ENCODE assay signal across 18 cellular contexts in genomic region chr10:70773461-70773860, GRCh38. TPM values are rescaled to one million over a fixed set of nuclear protein-coding genes. Genes with fewer than 3 reads are reported as not detected.
DNase-seq lines count a peak whose midpoint lies in the region; ATAC-seq and TF ChIP-seq lines count a peak whose summit lies in the region.
"Had no signal": no experiment of that assay in that cellular context is flagged by ENCODE, and none has a peak within 500 bp of the region (broad histone marks: within the 10 kb centered on the region; RNA-seq: fewer than 3 reads in every experiment).

No MANE protein-coding gene starts in this region.

- H3K27me3 Mint-ChIP-seq in natural killer cell (ENCODE audit: low read depth in 2 of 2) (no peaks in the 10 kb centered on the region), neural progenitor cell (ENCODE audit: insufficient read depth, low read depth) (peaks cover 10% of the 10 kb centered on the region), immature natural killer cell (ENCODE audit: low read depth in 3 of 3) (peaks cover 2 to 5% (median 2%) of the 10 kb centered on the region in 3 donors), osteocyte (ENCODE audit: unreplicated experiment) (peaks cover 13% of the 10 kb centered on the region)
- H3K27me3 Mint-ChIP-seq: CD8-positive, alpha-beta memory T cell; IgD-negative memory B cell had no signal

- H3K4me1 ChIP-seq in right atrium auricular region (no peaks in the 10 kb centered on the region), neural progenitor cell (no peaks in the 10 kb centered on the region)
- H3K4me1 ChIP-seq: BE2C had no signal

- H3K36me3 Mint-ChIP-seq in natural killer cell = no peaks in the 10 kb centered on the region
- no peaks in the 10 kb centered on the region for H3K36me3 Mint-ChIP-seq in neural progenitor cell
- no peaks in the 10 kb centered on the region for H3K36me3 Mint-ChIP-seq in immature natural killer cell
- no peaks in the 10 kb centered on the region for H3K36me3 Mint-ChIP-seq in osteocyte (ENCODE audit: unreplicated experiment)
- H3K36me3 Mint-ChIP-seq: CD4-positive, CD25-positive, alpha-beta regulatory T cell; CD8-positive, alpha-beta memory T cell; IgD-negative memory B cell had no signal

- peaks cover 0 to 4% of the 10 kb centered on the region in 2 donors for H3K4me1 Mint-ChIP-seq in natural killer cell
- H3K4me1 Mint-ChIP-seq in neural progenitor cell = peaks cover 2% of the 10 kb centered on the region
- no peaks in the 10 kb centered on the region for H3K4me1 Mint-ChIP-seq in immature natural killer cell
- H3K4me1 Mint-ChIP-seq in osteocyte (ENCODE audit: unreplicated experiment) = no peaks in the 10 kb centered on the region
- H3K4me1 Mint-ChIP-seq: CD4-positive, CD25-positive, alpha-beta regulatory T cell; CD8-positive, alpha-beta memory T cell; IgD-negative memory B cell had no signal

- no peak overlapping the region for H3K27ac ChIP-seq in right atrium auricular region
- no peak overlapping the region for H3K27ac ChIP-seq in neural progenitor cell

- H3K9ac ChIP-seq in neural progenitor cell = no peak overlapping the region

- no peaks in the 10 kb centered on the region for H3K79me2 ChIP-seq in neural progenitor cell (ENCODE audit: low read depth)

- H3K4me3 ChIP-seq in right atrium auricular region (no peak overlapping the region), neural progenitor cell (no peak overlapping the region)
- H3K4me3 ChIP-seq: GM23338 had no signal

- no peaks in the 10 kb centered on the region for H4K20me1 ChIP-seq in neural progenitor cell (ENCODE audit: low read depth)

- CTCF ChIA-PET in HEK293T (lab: Yijun Ruan, JAX) = no interaction called here

- POLR2A ChIA-PET in HEK293T (lab: Yijun Ruan, JAX) = no interaction called here

- TF ChIP-seq CTCF in right atrium auricular region (IDR thresholded peaks at IDR 0.05) (no peak), natural killer cell (IDR thresholded peaks at IDR 0.05) (no peak), neural progenitor cell (IDR thresholded peaks at IDR 0.05) (no peak), osteocyte (IDR thresholded peaks at IDR 0.05) (no peak)

- intact Hi-C loops in cardiac septum (cut with DNase I) = no loop called here
- intact Hi-C loops in natural killer cell (cut with micrococcal nuclease) = no loop called here

- no peaks in the 10 kb centered on the region for H3K9me3 Mint-ChIP-seq in natural killer cell
- no peaks in the 10 kb centered on the region for H3K9me3 Mint-ChIP-seq in neural progenitor cell
- no peaks in the 10 kb centered on the region for H3K9me3 Mint-ChIP-seq in immature natural killer cell
- H3K9me3 Mint-ChIP-seq in osteocyte (ENCODE audit: unreplicated experiment) = no peaks in the 10 kb centered on the region
- H3K9me3 Mint-ChIP-seq: CD4-positive, CD25-positive, alpha-beta regulatory T cell; CD8-positive, alpha-beta memory T cell; GM23338; IgD-negative memory B cell had no signal

- H3K4me3 Mint-ChIP-seq in natural killer cell = no peak overlapping the region
- no peak overlapping the region for H3K4me3 Mint-ChIP-seq in neural progenitor cell
- H3K4me3 Mint-ChIP-seq in immature natural killer cell = no peak overlapping the region
- no peak overlapping the region for H3K4me3 Mint-ChIP-seq in osteocyte (ENCODE audit: unreplicated experiment)
- H3K4me3 Mint-ChIP-seq: CD4-positive, CD25-positive, alpha-beta regulatory T cell; CD8-positive, alpha-beta memory T cell; GM23338; IgD-negative memory B cell had no signal

- no peaks in the 10 kb centered on the region for H3F3A ChIP-seq in neural progenitor cell (ENCODE audit: low read depth)

- no peak overlapping the region for H3K4me2 ChIP-seq in neural progenitor cell
- H3K4me2 ChIP-seq: GM23338 had no signal

- H3K9me3 ChIP-seq in right atrium auricular region (no peaks in the 10 kb centered on the region), neural progenitor cell (ENCODE audit: low read depth) (no peaks in the 10 kb centered on the region)
- H3K9me3 ChIP-seq: BE2C had no signal

- H2AFZ ChIP-seq in neural progenitor cell (replicated peaks) = no peak overlapping the region
- H2AFZ ChIP-seq: GM23338 had no signal

- DNase-seq in cardiac septum (ENCODE audit: low spot score) (peak; percentile 27), right atrium auricular region (ENCODE audit: low spot score) (no peak), natural killer cell (peak; percentile 4), neural progenitor cell (ENCODE audit: low spot score) (no peak), immature natural killer cell (no peak), osteocyte (ENCODE audit: extremely low spot score, unreplicated experiment) (no peak), HEK293T (ENCODE audit: extremely low spot score) (no peak)
- DNase-seq: ACHN; BE2C; C1 segment of cervical spinal cord; CD4-positive, CD25-positive, alpha-beta regulatory T cell; CD8-positive, alpha-beta memory T cell; COR-L47; DMS 273 treated with DMSO at 0.1 percent for 48 hours had no signal

- H3K27me3 ChIP-seq in right atrium auricular region = no peaks in the 10 kb centered on the region
- H3K27me3 ChIP-seq in neural progenitor cell = no peaks in the 10 kb centered on the region
- H3K27me3 ChIP-seq: BE2C had no signal

- H3K27ac Mint-ChIP-seq in natural killer cell (no peak overlapping the region), neural progenitor cell (peak overlapping the region; percentile 7), immature natural killer cell (no peak overlapping the region), osteocyte (ENCODE audit: unreplicated experiment) (no peak overlapping the region)
- H3K27ac Mint-ChIP-seq: CD4-positive, CD25-positive, alpha-beta regulatory T cell; CD8-positive, alpha-beta memory T cell; GM23338; IgD-negative memory B cell had no signal

- no peak for ATAC-seq in natural killer cell
- ATAC-seq: GM23338, HCT116 had no signal

- H3K36me3 ChIP-seq in right atrium auricular region = no peaks in the 10 kb centered on the region
- no peaks in the 10 kb centered on the region for H3K36me3 ChIP-seq in neural progenitor cell
- H3K36me3 ChIP-seq: BE2C had no signal

TF ChIP-seq in HEK293T, 16 proteins besides CTCF, POLR2A, EP300 and RAD21:
- no peak for TF ChIP-seq SP1 (IDR thresholded peaks at IDR 0.05)
- no peak for TF ChIP-seq ARNT (IDR thresholded peaks at IDR 0.05)
- no peak for TF ChIP-seq HDGF (IDR thresholded peaks at IDR 0.05; ENCODE audit: borderline replicate concordance)
- TF ChIP-seq ZNF384 (IDR thresholded peaks at IDR 0.05) = no peak
- no peak for TF ChIP-seq FOXA1 (IDR thresholded peaks at IDR 0.05)
- TF ChIP-seq LEF1 (IDR thresholded peaks at IDR 0.05; ENCODE audit: borderline replicate concordance) = no peak
- TF ChIP-seq ELF4 (IDR thresholded peaks at IDR 0.05) = no peak
- TF ChIP-seq FOXK2 (IDR thresholded peaks at IDR 0.05) = no peak
- TF ChIP-seq BHLHE40 (IDR thresholded peaks at IDR 0.05; ENCODE audit: borderline replicate concordance) = no peak
- TF ChIP-seq FOXM1 (IDR thresholded peaks at IDR 0.05; ENCODE audit: borderline replicate concordance) = no peak
- TF ChIP-seq PKNOX1 (IDR thresholded peaks at IDR 0.05) = no peak
- TF ChIP-seq TARDBP (IDR thresholded peaks at IDR 0.05) = no peak
TF ChIP-seq in HEK293T: peak in this region for 0.

RNA-seq across cellular contexts. Expression of gene TBATA, which starts 11.7 kb away (rescaled TPM):
- total RNA-seq in cardiac septum = not detected
- not detected for total RNA-seq in right atrium auricular region
- total RNA-seq in natural killer cell = under 1 TPM in 1 of 3 donors, not detected in 2; 0.16 TPM
- total RNA-seq in neural progenitor cell (ENCODE audit: low replicate concordance) = not detected in 2 replicates
- polyA plus RNA-seq in immature natural killer cell = not detected
- not detected in 2 replicates for total RNA-seq in osteocyte
- total RNA-seq: CD4-positive, CD25-positive, alpha-beta regulatory T cell; CD8-positive, alpha-beta memory T cell; GM23338; H7 had no signal
- polyA plus RNA-seq: CD4-positive, CD25-positive, alpha-beta regulatory T cell; CD8-positive, alpha-beta memory T cell; GM23338; IgD-negative memory B cell had no signal

RNA-seq across cellular contexts. Expression of gene SGPL1, which starts 42.3 kb away (rescaled TPM):
- total RNA-seq in cardiac septum (17.3 TPM), right atrium auricular region (1 to 10 TPM; 8.9 to 9.7 TPM), natural killer cell (10 to 100 TPM; 33.7 to 48.4 (median 47.8) TPM), neural progenitor cell (ENCODE audit: low replicate concordance) (51.5 and 53.6 TPM in 2 replicates), osteocyte (58.1 and 60.3 TPM in 2 replicates)
- 10 to 100 TPM; 19.8 to 25.9 (median 20.3) TPM for polyA plus RNA-seq in immature natural killer cell

Comparison
In these comparisons a context has a peak if more than half of its experiments do, and no peak if none do; other contexts are left out.
1. DNase-seq: peak in cardiac septum (single experiment) and natural killer cell (single experiment); none in right atrium auricular region (single experiment), neural progenitor cell (single experiment), immature natural killer cell (0 of 3), osteocyte (single experiment) and HEK293T (single experiment).